Comparison of ENCODE assay signal across 13 cellular contexts in the genomic region with DNA sequence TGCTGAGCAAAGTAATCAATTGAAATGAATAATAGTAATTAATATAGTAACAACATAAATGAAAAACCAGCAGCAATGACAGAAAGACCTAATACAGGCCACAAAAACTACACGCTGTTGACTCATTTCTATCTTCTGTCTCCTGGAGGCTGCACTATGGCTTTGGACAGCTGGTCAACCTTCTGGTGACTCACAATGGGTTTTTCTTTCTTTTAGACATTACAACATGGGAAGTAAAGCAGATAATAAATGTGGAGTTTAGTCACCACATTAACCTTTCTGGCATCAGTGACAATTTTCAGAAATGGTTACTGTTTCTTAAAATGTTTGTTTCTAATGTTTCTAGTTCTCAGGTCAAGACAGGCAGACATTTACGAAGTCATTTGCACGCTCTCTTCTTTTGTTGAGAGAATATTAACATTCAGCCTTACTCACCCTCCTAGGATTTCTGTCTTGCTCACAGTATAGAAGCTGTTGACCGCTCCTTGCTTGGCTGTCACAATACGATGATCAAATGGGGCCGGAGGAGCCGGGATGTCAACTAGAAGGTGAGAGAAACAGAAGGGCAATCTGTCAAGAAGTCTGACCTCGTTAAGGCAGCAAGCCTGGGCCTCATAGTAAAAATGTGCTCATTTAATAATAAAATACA.
DNase-seq lines count a peak whose midpoint lies in the region; ATAC-seq and TF ChIP-seq lines count a peak whose summit lies in the region.
"Had no signal": no experiment of that assay in that cellular context is flagged by ENCODE, and none has a peak within 500 bp of the region (broad histone marks: within the 10 kb centered on the region; RNA-seq: fewer than 3 reads in every experiment).

No MANE protein-coding gene starts in this region.

- TF ChIP-seq CTCF in epithelial cell of proximal tubule (conservative IDR thresholded peaks at IDR 0.05; ENCODE audit: low read depth, low read length) (no peak), lower leg skin (IDR thresholded peaks at IDR 0.05) (no peak), type B pancreatic cell (conservative IDR thresholded peaks at IDR 0.05) (no peak)

- H3K27ac Mint-ChIP-seq in activated naive CD4-positive, alpha-beta T cell treated with anti-CD3 and anti-CD28 coated beads for 36 hours: no peak overlapping the region
- no peak overlapping the region for H3K27ac Mint-ChIP-seq in stimulated activated effector memory CD8-positive, alpha-beta T cell treated with anti-CD3 and anti-CD28 coated beads, Interleukin-12 subunit alpha, Interleukin-12 subunit beta, amount 100 ng/mL, for 72 hours
- no peak overlapping the region for H3K27ac Mint-ChIP-seq in type B pancreatic cell
- H3K27ac Mint-ChIP-seq: activated CD4-positive, alpha-beta memory T cell treated with anti-CD3 and anti-CD28 coated beads for 36 hours; H9 had no signal

- no peak for TF ChIP-seq POLR2A in lower leg skin (IDR thresholded peaks at IDR 0.05)

- H3K4me3 ChIP-seq in epithelial cell of proximal tubule (ENCODE audit: low read depth, low read length): no peak overlapping the region
- H3K4me3 ChIP-seq in lower leg skin (ENCODE audit: low read depth, poor library complexity, severe bottlenecking): no peak overlapping the region
- H3K4me3 ChIP-seq: coronary artery, testis had no signal

- WGBS in lower leg skin, 2 donors: 94 to 95% methylated on average over 8 of the region's 8 CpGs

- intact Hi-C loops in activated naive CD4-positive, alpha-beta T cell treated with anti-CD3 and anti-CD28 coated beads for 36 hours (cut with micrococcal nuclease): no loop called here
- intact Hi-C loops in lower leg skin (cut with DNase I; ENCODE audit: low total_unique reads): no loop called here

- no peaks in the 10 kb centered on the region for H3K9me3 Mint-ChIP-seq in activated naive CD4-positive, alpha-beta T cell treated with anti-CD3 and anti-CD28 coated beads for 36 hours
- H3K9me3 Mint-ChIP-seq in stimulated activated effector memory CD8-positive, alpha-beta T cell treated with anti-CD3 and anti-CD28 coated beads, Interleukin-12 subunit alpha, Interleukin-12 subunit beta, amount 100 ng/mL, for 72 hours: no peaks in the 10 kb centered on the region
- no peaks in the 10 kb centered on the region for H3K9me3 Mint-ChIP-seq in type B pancreatic cell
- H3K9me3 Mint-ChIP-seq: activated CD4-positive, alpha-beta memory T cell treated with anti-CD3 and anti-CD28 coated beads for 36 hours; H9 had no signal

- peak; percentile 12 for DNase-seq in activated naive CD4-positive, alpha-beta T cell treated with anti-CD3 and anti-CD28 coated beads for 36 hours
- no peak for DNase-seq in activated naive CD4-positive, alpha-beta T cell treated with Interleukin-2 at 50 U/mL for 16 hours
- peak; percentile 18 for DNase-seq in OCI-M1 (lab: John Stamatoyannopoulos, UW)
- peak; percentile 51 for DNase-seq in epithelial cell of proximal tubule (ENCODE audit: low read depth)
- DNase-seq in stimulated activated effector memory CD8-positive, alpha-beta T cell treated with anti-CD3 and anti-CD28 coated beads, Interleukin-12 subunit alpha, Interleukin-12 subunit beta, amount 100 ng/mL, for 72 hours (ENCODE audit: low spot score in 2 of 2): no peak
- no peak for DNase-seq in lower leg skin (ENCODE audit: low spot score in 2 of 2)
- no peak for DNase-seq in type B pancreatic cell (ENCODE audit: extremely low spot score, unreplicated experiment)
- no peak for DNase-seq in NCI-H2029 (lab: John Stamatoyannopoulos, UW)
- DNase-seq: activated CD4-positive, alpha-beta memory T cell treated with anti-CD3 and anti-CD28 coated beads for 36 hours; H9; stimulated activated CD4-positive, alpha-beta T cell treated with anti-CD3 and anti-CD28 coated beads, Interleukin-12 subunit alpha, Interleukin-12 subunit beta, amount 100 ng/mL, for 4 hours; testis had no signal

- no peak overlapping the region for H3K4me3 Mint-ChIP-seq in activated naive CD4-positive, alpha-beta T cell treated with anti-CD3 and anti-CD28 coated beads for 36 hours
- H3K4me3 Mint-ChIP-seq in stimulated activated effector memory CD8-positive, alpha-beta T cell treated with anti-CD3 and anti-CD28 coated beads, Interleukin-12 subunit alpha, Interleukin-12 subunit beta, amount 100 ng/mL, for 72 hours: no peak overlapping the region
- H3K4me3 Mint-ChIP-seq in type B pancreatic cell: no peak overlapping the region
- H3K4me3 Mint-ChIP-seq: activated CD4-positive, alpha-beta memory T cell treated with anti-CD3 and anti-CD28 coated beads for 36 hours; H9 had no signal

- ATAC-seq in stimulated activated effector memory CD8-positive, alpha-beta T cell treated with anti-CD3 and anti-CD28 coated beads, Interleukin-12 subunit alpha, Interleukin-12 subunit beta, amount 100 ng/mL, for 72 hours: peak; percentile 73

- H3K27me3 Mint-ChIP-seq in activated naive CD4-positive, alpha-beta T cell treated with anti-CD3 and anti-CD28 coated beads for 36 hours (ENCODE audit: low read depth): no peaks in the 10 kb centered on the region
- H3K27me3 Mint-ChIP-seq in type B pancreatic cell: peaks cover 3% of the 10 kb centered on the region
- H3K27me3 Mint-ChIP-seq: activated CD4-positive, alpha-beta memory T cell treated with anti-CD3 and anti-CD28 coated beads for 36 hours had no signal

- CTCF ChIA-PET in activated naive CD4-positive, alpha-beta T cell treated with anti-CD3 and anti-CD28 coated beads for 36 hours (lab: Charles Lee): no interaction called here

- H3K4me1 Mint-ChIP-seq in activated naive CD4-positive, alpha-beta T cell treated with anti-CD3 and anti-CD28 coated beads for 36 hours (ENCODE audit: low read depth): no peaks in the 10 kb centered on the region
- H3K4me1 Mint-ChIP-seq in stimulated activated effector memory CD8-positive, alpha-beta T cell treated with anti-CD3 and anti-CD28 coated beads, Interleukin-12 subunit alpha, Interleukin-12 subunit beta, amount 100 ng/mL, for 72 hours: no peaks in the 10 kb centered on the region
- peaks cover 11% of the 10 kb centered on the region for H3K4me1 Mint-ChIP-seq in type B pancreatic cell (ENCODE audit: unreplicated experiment)

- H3K36me3 Mint-ChIP-seq in activated naive CD4-positive, alpha-beta T cell treated with anti-CD3 and anti-CD28 coated beads for 36 hours (ENCODE audit: low read depth): no peaks in the 10 kb centered on the region
- no peaks in the 10 kb centered on the region for H3K36me3 Mint-ChIP-seq in stimulated activated effector memory CD8-positive, alpha-beta T cell treated with anti-CD3 and anti-CD28 coated beads, Interleukin-12 subunit alpha, Interleukin-12 subunit beta, amount 100 ng/mL, for 72 hours
- H3K36me3 Mint-ChIP-seq in type B pancreatic cell: no peaks in the 10 kb centered on the region
- H3K36me3 Mint-ChIP-seq: activated CD4-positive, alpha-beta memory T cell treated with anti-CD3 and anti-CD28 coated beads for 36 hours had no signal

Comparison
In these comparisons a context has a peak if more than half of its experiments do, and no peak if none do; other contexts are left out.
1. DNase-seq: peak in activated naive CD4-positive, alpha-beta T cell treated with anti-CD3 and anti-CD28 coated beads for 36 hours (single experiment), OCI-M1 (single experiment) and epithelial cell of proximal tubule (single experiment); none in activated naive CD4-positive, alpha-beta T cell treated with Interleukin-2 at 50 U/mL for 16 hours (single experiment), stimulated activated effector memory CD8-positive, alpha-beta T cell treated with anti-CD3 and anti-CD28 coated beads, Interleukin-12 subunit alpha, Interleukin-12 subunit beta, amount 100 ng/mL, for 72 hours (0 of 2), lower leg skin (0 of 2), type B pancreatic cell (single experiment) and NCI-H2029 (single experiment).